17 cellular contexts compared by ENCODE assay signal in genomic region chr4:179164642-179165338, GRCh38.
"Had no signal": no experiment of that assay in that cellular context is flagged by ENCODE, and none has a peak within 500 bp of the region (broad histone marks: within the 10 kb centered on the region; RNA-seq: fewer than 3 reads in every experiment).

No MANE protein-coding gene starts in this region.

- ATAC-seq: body of pancreas; gastrocnemius medialis; stimulated activated naive CD8-positive, alpha-beta T cell treated with anti-CD3 and anti-CD28 coated beads, Interleukin-15, Interleukin-2, amounts not matched to agents 100 U/mL and 50 U/mL, for 24 hours had no signal

- H3K4me1 ChIP-seq: body of pancreas, gastrocnemius medialis, testis had no signal

- DNase-seq: activated CD4-positive, CD25-positive, alpha-beta regulatory T cell; activated naive CD4-positive, alpha-beta T cell treated with anti-CD3 and anti-CD28 coated beads, Interleukin-2, amount 50 U/mL, for 16 hours; activated T-cell treated with anti-CD3 and anti-CD28 coated beads, Interleukin-2, amount 50 U/mL, for 1 hour; amniotic stem cell; body of pancreas; central memory CD4-positive, alpha-beta T cell; cortex of kidney; effector CD8-positive, alpha-beta T cell; gastrocnemius medialis; kidney glomerular epithelial cell; ovary; stimulated activated CD4-positive, alpha-beta T cell treated with anti-CD3 and anti-CD28 coated beads, Interleukin-4, amount 100 ng/mL, for 1 hour; stimulated activated CD8-positive, alpha-beta memory T cell treated with anti-CD3 and anti-CD28 coated beads, Interleukin-4, amount 100 ng/mL, for 48 hours; stimulated activated naive CD8-positive, alpha-beta T cell treated with anti-CD3 and anti-CD28 coated beads, Interleukin-15, Interleukin-2, amounts not matched to agents 100 U/mL and 50 U/mL, for 24 hours; testis had no signal

- H2AFZ ChIP-seq: neural progenitor cell had no signal

- H3K4me3 ChIP-seq: body of pancreas, gastrocnemius medialis, neural progenitor cell, ovary, testis had no signal

- H3K9ac ChIP-seq: neural progenitor cell had no signal

- H3K27ac ChIP-seq: body of pancreas, gastrocnemius medialis, neural progenitor cell, ovary, testis had no signal

- H3K36me3 ChIP-seq: gastrocnemius medialis, neural progenitor cell, ovary had no signal

- H3K9me3 ChIP-seq: body of pancreas, gastrocnemius medialis, ovary, testis had no signal

- FAIRE-seq: TTC549 had no signal

- H3K27me3 ChIP-seq: body of pancreas, gastrocnemius medialis, ovary, testis had no signal
